In the genomic region with DNA sequence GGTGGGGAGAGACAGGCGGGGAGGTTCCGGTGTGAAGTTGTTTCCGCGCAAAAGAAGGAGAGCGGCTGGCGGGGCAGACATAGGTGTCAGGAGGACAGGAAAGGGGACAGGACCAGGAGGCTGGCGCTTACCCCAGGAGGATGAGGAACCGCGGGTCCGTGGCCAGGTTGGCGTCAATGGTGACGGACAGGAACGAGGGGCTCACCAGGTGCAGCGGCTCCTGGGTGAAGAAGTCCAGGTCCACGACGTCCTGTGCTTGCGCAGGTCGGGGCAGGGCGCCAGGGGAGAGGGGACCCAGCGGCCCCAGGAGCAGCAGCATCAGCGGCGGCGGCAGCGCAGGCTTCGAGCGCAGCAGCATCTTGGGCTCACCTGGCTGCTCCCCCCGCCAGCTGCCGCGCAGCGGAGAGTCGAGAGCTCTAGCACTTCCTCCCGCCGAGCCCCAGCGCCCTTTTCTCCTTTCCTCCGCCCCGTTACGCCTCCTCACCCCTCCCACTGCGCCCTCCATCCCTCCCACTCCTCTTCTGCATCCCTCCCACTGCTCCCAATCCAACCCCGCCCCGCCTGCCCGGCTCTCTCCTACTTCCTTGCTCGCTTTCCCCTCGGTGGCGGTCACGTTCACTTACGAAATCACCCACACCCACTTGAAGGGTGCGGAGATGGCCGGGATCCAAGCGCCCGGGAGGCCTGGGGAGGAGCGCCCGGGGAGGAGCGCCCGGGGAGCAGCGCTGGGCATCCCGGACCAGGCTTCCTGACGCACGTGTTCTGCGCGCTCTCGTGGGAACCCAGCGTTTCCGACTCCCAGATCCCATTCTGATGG, we compare ENCODE assay signal across 8 cellular contexts. TPM values are rescaled to one million over a fixed set of nuclear protein-coding genes. Genes with fewer than 3 reads are reported as not detected.
A peak's percentile ranks its signal among the peaks of the same experiment; 100 is the strongest.
DNase-seq lines count a peak whose midpoint lies in the region; ATAC-seq and TF ChIP-seq lines count a peak whose summit lies in the region.

A gene (minus strand): TSS at position 424 of the 817 bp plus-strand sequence. CDS start 66 bp downstream, at position 358.

- peaks cover 8 to 33% (median 12%) of the 10 kb centered on the region in 3 donors for H3K4me1 ChIP-seq in esophagus squamous epithelium

- H3K36me3 Mint-ChIP-seq in naive B cell: no peaks in the 10 kb centered on the region
- H3K36me3 Mint-ChIP-seq in stimulated activated naive B cell treated with anti-CD40 and anti-IgM and Interleukin-4, amounts not matched to agents 10 μg/mL and 1 μg/mL and 100 μg/mL, for 72 hours: peaks cover 2 to 3% of the 10 kb centered on the region in 2 donors

- peak within 1 kb of the TSS; percentile 68 to 95 (median 82) for H3K27ac Mint-ChIP-seq in naive B cell
- H3K27ac Mint-ChIP-seq in stimulated activated naive B cell treated with anti-CD40 and anti-IgM and Interleukin-4, amounts not matched to agents 10 μg/mL and 1 μg/mL and 100 μg/mL, for 72 hours: peak within 1 kb of the TSS; percentile 25

- TF ChIP-seq POLR2A in esophagus squamous epithelium (IDR thresholded peaks at IDR 0.05): peak in 2 of 4 donors; percentile 33 to 76

- intact Hi-C loops in esophagus squamous epithelium (cut with DNase I): no loop called here

- ATAC-seq in GM19467 (IDR thresholded peaks at IDR 0.05; ENCODE audit: unreplicated experiment) (peak; percentile 89), naive B cell (ENCODE audit: low read depth in 2 of 2) (peak; percentile 94)
- ATAC-seq in stimulated activated naive B cell treated with anti-CD40 and anti-IgM and Interleukin-4, amounts not matched to agents 10 μg/mL and 1 μg/mL and 100 μg/mL, for 72 hours (replicated peaks): peak; percentile 82 to 87

- peaks cover 0 to 19% (median 11%) of the 10 kb centered on the region in 7 donors for H3K9me3 Mint-ChIP-seq in naive B cell
- H3K9me3 Mint-ChIP-seq in stimulated activated naive B cell treated with anti-CD40 and anti-IgM and Interleukin-4, amounts not matched to agents 10 μg/mL and 1 μg/mL and 100 μg/mL, for 72 hours: peaks cover 0 to 4% of the 10 kb centered on the region in 2 donors

- peaks cover 24 to 32% (median 28%) of the 10 kb centered on the region in 3 donors for H3K4me1 Mint-ChIP-seq in naive B cell
- peaks cover 10 to 25% of the 10 kb centered on the region in 2 donors for H3K4me1 Mint-ChIP-seq in stimulated activated naive B cell treated with anti-CD40 and anti-IgM and Interleukin-4, amounts not matched to agents 10 μg/mL and 1 μg/mL and 100 μg/mL, for 72 hours

- H3K4me3 Mint-ChIP-seq in naive B cell: peak within 1 kb of the TSS; percentile 88 to 98 (median 93)
- peak within 1 kb of the TSS; percentile 91 to 93 for H3K4me3 Mint-ChIP-seq in stimulated activated naive B cell treated with anti-CD40 and anti-IgM and Interleukin-4, amounts not matched to agents 10 μg/mL and 1 μg/mL and 100 μg/mL, for 72 hours

- H3K27me3 ChIP-seq in esophagus squamous epithelium: peaks cover 0 to 19% (median 0%) of the 10 kb centered on the region in 4 donors

- WGBS in esophagus squamous epithelium, 2 donors: 1 to 2% methylated on average over 42 to 48 of the region's 63 CpGs

- H3K36me3 ChIP-seq in esophagus squamous epithelium: no peaks in the 10 kb centered on the region

- H3K27ac ChIP-seq in esophagus squamous epithelium: peak within 1 kb of the TSS; percentile 21 to 74 (median 62)

- peak within 1 kb of the TSS; percentile 64 to 81 (median 70) for H3K4me3 ChIP-seq in esophagus squamous epithelium

- H3K9me3 ChIP-seq in esophagus squamous epithelium: no peaks in the 10 kb centered on the region

- DNase-seq in CD1c-positive myeloid dendritic cell (ENCODE audit: extremely low spot score) (peak; percentile 85), HT-29 (ENCODE audit: low spot score) (peak; percentile 62), NOMO-1 treated with dmso at 0.1 percent for 144 hours (lab: John Stamatoyannopoulos, UW; ENCODE audit: unreplicated experiment) (peak; percentile 55), activated T-cell treated with anti-CD3 and anti-CD28 coated beads for 4 hours (peak; percentile 48), esophagus squamous epithelium (lab: John Stamatoyannopoulos, UW) (peak; percentile 5), naive B cell (peak; percentile 58)
- DNase-seq in stimulated activated naive B cell treated with anti-CD40 and anti-IgM and Interleukin-4, amounts not matched to agents 10 μg/mL and 1 μg/mL and 100 μg/mL, for 72 hours: peak; percentile 15

- no peaks in the 10 kb centered on the region for H3K27me3 Mint-ChIP-seq in naive B cell
- peaks cover 12% of the 10 kb centered on the region in 2 donors for H3K27me3 Mint-ChIP-seq in stimulated activated naive B cell treated with anti-CD40 and anti-IgM and Interleukin-4, amounts not matched to agents 10 μg/mL and 1 μg/mL and 100 μg/mL, for 72 hours

- TF ChIP-seq CTCF in esophagus squamous epithelium (IDR thresholded peaks at IDR 0.05): no peak

RNA-seq across cellular contexts. Expression of the gene that starts here (rescaled TPM):
- total RNA-seq in HT-29 (2014; rRNA removed; shearing (Covaris generic)): 0.28 and 1.4 TPM in 2 replicates
- 10 to 100 TPM in 2 of 4 donors, 1 to 10 TPM in 2; 3.6 to 12.5 (median 8.5) TPM for total RNA-seq in esophagus squamous epithelium
- polyA plus RNA-seq in naive B cell (ENCODE audit: low read depth in 6 of 6): 1 to 10 TPM in 5 of 6 donors, under 1 TPM in 1; 0.98 to 2.8 (median 2.5) TPM

Comparison
In these comparisons a context has a peak if more than half of its experiments do, and no peak if none do; other contexts are left out.
1. Peak in every context shown above with its lines: DNase-seq, ATAC-seq, H3K4me3 ChIP-seq and H3K27ac ChIP-seq.
2. DNase-seq: peak in every context shown above with its lines; median percentile 85 in CD1c-positive myeloid dendritic cell; 62 in HT-29; 58 in naive B cell; 55 in NOMO-1 treated with dmso at 0.1 percent for 144 hours; 48 in activated T-cell treated with anti-CD3 and anti-CD28 coated beads for 4 hours; 15 in stimulated activated naive B cell treated with anti-CD40 and anti-IgM and Interleukin-4, amounts not matched to agents 10 μg/mL and 1 μg/mL and 100 μg/mL, for 72 hours; 5 in esophagus squamous epithelium.